In genomic region chr19:42352216-42352892, GRCh38 we compare ENCODE assay signal across 10 cellular contexts. TPM values are rescaled to one million over a fixed set of nuclear protein-coding genes. Genes with fewer than 3 reads are reported as not detected.
DNase-seq lines count a peak whose midpoint lies in the region; ATAC-seq, FAIRE-seq and TF ChIP-seq lines count a peak whose summit lies in the region.
"Had no signal": no experiment of that assay in that cellular context is flagged by ENCODE, and none has a peak within 500 bp of the region (broad histone marks: within the 10 kb centered on the region; RNA-seq: fewer than 3 reads in every experiment).

No MANE protein-coding gene starts in this region.

- 62 to 65% methylated on average over 20 of the region's 20 CpGs for WGBS in lower leg skin, 2 donors

- no peaks in the 10 kb centered on the region for H3K4me1 ChIP-seq in SJCRH30

- H3K4me3 ChIP-seq in SJCRH30 (no peak overlapping the region), lower leg skin (ENCODE audit: low read depth, poor library complexity, severe bottlenecking) (no peak overlapping the region)

- H3K27me3 ChIP-seq in SJCRH30 = no peaks in the 10 kb centered on the region

- intact Hi-C loops in lower leg skin (cut with DNase I; ENCODE audit: low total_unique reads) = no loop called here

- DNase-seq in Ammon's horn (ENCODE audit: low spot score) (peak; percentile 91), GM13977 (ENCODE audit: low spot score) (peak; percentile 84), RCC 7860 (ENCODE audit: low spot score) (peak; percentile 33), hepatic stellate cell (ENCODE audit: low spot score) (peak; percentile 29), SJCRH30 (no peak), GM19238 (ENCODE audit: insufficient read length, low spot score) (no peak), lower leg skin (ENCODE audit: low spot score in 2 of 2) (no peak)

- H3K36me3 ChIP-seq in SJCRH30 = no peaks in the 10 kb centered on the region

- no peak for ATAC-seq in GM19035 (IDR thresholded peaks at IDR 0.05; ENCODE audit: unreplicated experiment)

- TF ChIP-seq CTCF in GM13977 (IDR thresholded peaks at IDR 0.05; ENCODE audit: extremely low read depth, insufficient read depth, missing control alignments) (no peak), lower leg skin (IDR thresholded peaks at IDR 0.05) (no peak)

- in situ Hi-C loops in GM13977 (cut with MboI; ENCODE audit: low pct_unique_long_range_greater_than_20kb, low sequenced_read_pairs, unreplicated experiment) = no loop called here

- TF ChIP-seq POLR2A in lower leg skin (IDR thresholded peaks at IDR 0.05) = no peak

- H3K27ac ChIP-seq in SJCRH30 = no peak overlapping the region

- no peak for FAIRE-seq in RCC 7860 (lab: Jason Lieb, UNC)
- FAIRE-seq: G401.6 had no signal

- no peaks in the 10 kb centered on the region for H3K9me3 ChIP-seq in SJCRH30 (replicated peaks)

RNA-seq across cellular contexts. Expression of gene MEGF8, which starts 26.9 kb away (rescaled TPM):
- 18.9 and 19.9 TPM in 2 replicates for total RNA-seq in SJCRH30 (2014; rRNA removed; shearing (Covaris generic))
- 10 to 100 TPM in 3 of 4 donors, 1 to 10 TPM in 1; 6.1 to 14.1 (median 12.0) TPM for total RNA-seq in lower leg skin

RNA-seq across cellular contexts. Expression of gene CNFN, which starts 37.7 kb away (rescaled TPM):
- total RNA-seq in SJCRH30 (2014; rRNA removed; shearing (Covaris generic)) = not detected in 2 replicates
- 100 to 1,000 TPM; 359 to 606 (median 493) TPM for total RNA-seq in lower leg skin
- total RNA-seq: glomerular endothelial cell had no signal

RNA-seq across cellular contexts. Expression of gene TMEM145, which starts 39.2 kb away (rescaled TPM):
- total RNA-seq in SJCRH30 (2014; rRNA removed; shearing (Covaris generic)) = 0.85 TPM in 1 of 2 replicates, not detected in the other
- under 1 TPM in 1 of 4 donors, not detected in 3; 0.88 TPM for total RNA-seq in lower leg skin
- total RNA-seq: glomerular endothelial cell had no signal

RNA-seq across cellular contexts. Expression of gene PAFAH1B3, which starts 49.9 kb away (rescaled TPM):
- total RNA-seq in SJCRH30 (2014; rRNA removed; shearing (Covaris generic)) = 62.5 and 65.6 TPM in 2 replicates
- total RNA-seq in lower leg skin = 10 to 100 TPM in 3 of 4 donors, 1 to 10 TPM in 1; 4.3 to 18.4 (median 14.0) TPM

RNA-seq across cellular contexts. Expression of gene PRR19, which starts 50.4 kb away (rescaled TPM):
- total RNA-seq in SJCRH30 (2014; rRNA removed; shearing (Covaris generic)) = 0.73 and 1.9 TPM in 2 replicates
- under 1 TPM in 3 of 4 donors, not detected in 1; 0.23 to 0.30 (median 0.29) TPM for total RNA-seq in lower leg skin

Comparison
In these comparisons a context has a peak if more than half of its experiments do, and no peak if none do; other contexts are left out.
1. DNase-seq: peak in Ammon's horn (single experiment), GM13977 (single experiment), RCC 7860 (single experiment) and hepatic stellate cell (single experiment); none in SJCRH30 (0 of 2), GM19238 (single experiment) and lower leg skin (0 of 2).
2. RNA of gene CNFN, which starts 37.7 kb away (total RNA-seq): 359 to 606 TPM in lower leg skin; not detected in SJCRH30; every median in the first group is over 100 times any median in the second.